ENCODE assay signal across 8 cellular contexts in genomic region chr9:99822596-99823391, GRCh38. TPM values are rescaled to one million over a fixed set of nuclear protein-coding genes. Genes with fewer than 3 reads are reported as not detected.
DNase-seq lines count a peak whose midpoint lies in the region; ATAC-seq and TF ChIP-seq lines count a peak whose summit lies in the region.

No MANE protein-coding gene starts in this region.

- peaks cover 20% of the 10 kb centered on the region for H3F3A ChIP-seq in DOHH2 (ENCODE audit: control insufficient read depth, insufficient read depth)

- H3K36me3 ChIP-seq in DOHH2 (ENCODE audit: control insufficient read depth, low read length) = no peaks in the 10 kb centered on the region

- peak; percentile 44 for DNase-seq in LHCN-M2 (ENCODE audit: low read depth)
- peak; percentile 34 for DNase-seq in T1000 (lab: John Stamatoyannopoulos, UW)
- DNase-seq in central memory CD4-positive, alpha-beta T cell = peak; percentile 70
- peak; percentile 31 to 57 for DNase-seq in left colon
- DNase-seq in stimulated activated CD4-positive, alpha-beta T cell treated with anti-CD3 and anti-CD28 coated beads, Interleukin-2, amount 100 ng/mL, for 24 hours = peak; percentile 55 to 65

- peaks cover 3% of the 10 kb centered on the region for H3K79me2 ChIP-seq in DOHH2 (ENCODE audit: control insufficient read depth, low read length)

- H4K20me1 ChIP-seq in DOHH2 (ENCODE audit: control insufficient read depth, insufficient read depth, low read depth, low read length) = peaks cover 6% of the 10 kb centered on the region; the same call in 1 of the 2 replicates

- H3K4me3 ChIP-seq in DOHH2 (ENCODE audit: low read length) = peak overlapping the region; percentile 83

- TF ChIP-seq CTCF in DOHH2 (IDR thresholded peaks at IDR 0.05; ENCODE audit: low read depth, low read length, poor library complexity, severe bottlenecking) = no peak

- no peaks in the 10 kb centered on the region for H3K9me2 ChIP-seq in DOHH2 (replicated peaks; ENCODE audit: control insufficient read depth, low read length)

- H3K27ac ChIP-seq in DOHH2 (ENCODE audit: low read depth, low read length) = no peak overlapping the region

- peak overlapping the region; percentile 95 for H3K4me2 ChIP-seq in DOHH2 (ENCODE audit: low read length)

- peaks cover 58% of the 10 kb centered on the region for H3K27me3 ChIP-seq in DOHH2 (ENCODE audit: control insufficient read depth, low read length)

- H3K4me1 ChIP-seq in DOHH2 (ENCODE audit: control insufficient read depth, low read length) = peaks cover 51% of the 10 kb centered on the region

- intact Hi-C loops in left colon (cut with DNase I, micrococcal nuclease) = no loop called here

- no peaks in the 10 kb centered on the region for H3K9me3 ChIP-seq in DOHH2 (ENCODE audit: control insufficient read depth, insufficient read depth, low read length)

- ATAC-seq in left colon (no peak), GM21360 (IDR thresholded peaks at IDR 0.05; ENCODE audit: unreplicated experiment) (no peak), GM18517 (IDR thresholded peaks at IDR 0.05; ENCODE audit: unreplicated experiment) (no peak)

RNA-seq across cellular contexts. Expression of gene NR4A3, which starts 1.1 kb away (rescaled TPM):
- total RNA-seq in LHCN-M2 (2014; rRNA removed) (0.06 and 0.19 TPM in 2 replicates), left colon (1 to 10 TPM in 1 of 2 donors, under 1 TPM in 1; 0.61 to 3.8 TPM)
- 0.07 TPM for polyA plus RNA-seq in LHCN-M2 (2012)
